ENCODE assay signal across 17 cellular contexts in genomic region chr15:65311760-65312159, GRCh38. TPM values are rescaled to one million over a fixed set of nuclear protein-coding genes. Genes with fewer than 3 reads are reported as not detected.
"Had no signal": no experiment of that assay in that cellular context is flagged by ENCODE, and none has a peak within 500 bp of the region (broad histone marks: within the 10 kb centered on the region; RNA-seq: fewer than 3 reads in every experiment).

No MANE protein-coding gene starts in this region.

- H3K27me3 ChIP-seq: brain microvascular endothelial cell, tibial nerve had no signal

- DNase-seq: activated CD4-positive, alpha-beta T cell treated with anti-CD3 and anti-CD28 coated beads, Interleukin-2, amount 10 ng/mL, durations not matched to agents 7 days and 5 days; activated T-cell treated with anti-CD3 and anti-CD28 coated beads for 4 hours; amniotic stem cell; brain microvascular endothelial cell; dermis blood vessel endothelial cell; hippocampal formation; stimulated activated CD4-positive, alpha-beta T cell treated with anti-CD3 and anti-CD28 coated beads, Interleukin-15, amount 100 ng/mL, for 24 hours; stimulated activated CD4-positive, alpha-beta T cell treated with anti-CD3 and anti-CD28 coated beads, Interleukin-4, amount 100 ng/mL, for 4 hours had no signal

- ATAC-seq: natural killer cell treated with Interleukin-12 subunit alpha and Interleukin-12 subunit beta and Interleukin-15 and Interleukin-18, amount 100 ng/mL, for 72 hours; WTC11 had no signal

- H3K4me3 ChIP-seq: tibial nerve had no signal

- H3K9me3 ChIP-seq: tibial nerve had no signal

- H3K27ac ChIP-seq: brain microvascular endothelial cell, tibial nerve had no signal

- H3K36me3 ChIP-seq: brain microvascular endothelial cell, tibial nerve had no signal

RNA-seq across cellular contexts. Expression of gene RNU5B-1, which starts 7.3 kb away (rescaled TPM):
- total RNA-seq: activated CD8-positive, alpha-beta memory T cell treated with anti-CD3 and anti-CD28 coated beads for 36 hours; activated T-helper 2 cell treated with anti-CD3 and anti-CD28 coated beads, Interferon-gamma antibody, Interleukin-2, Interleukin-4, amounts not matched to agents 10 μg/mL and 5 μg/mL and 100 μg/mL, durations not matched to agents 14 hours and 24 hours and 36 hours; dermis blood vessel endothelial cell; glomerular endothelial cell; natural killer cell treated with Interleukin-12 subunit alpha and Interleukin-12 subunit beta and Interleukin-15 and Interleukin-18, amount 100 ng/mL, for 72 hours; pulmonary artery endothelial cell; tibial nerve; WTC11 had no signal
- polyA plus RNA-seq: esophagus had no signal

RNA-seq across cellular contexts. Expression of gene RNU5A-1, which starts 15.9 kb away (rescaled TPM):
- total RNA-seq: activated CD4-positive, alpha-beta T cell treated with anti-CD3 and anti-CD28 coated beads, Interleukin-2, amount 10 ng/mL, durations not matched to agents 7 days and 5 days; activated CD8-positive, alpha-beta memory T cell treated with anti-CD3 and anti-CD28 coated beads for 36 hours; activated T-helper 2 cell treated with anti-CD3 and anti-CD28 coated beads, Interferon-gamma antibody, Interleukin-2, Interleukin-4, amounts not matched to agents 10 μg/mL and 5 μg/mL and 100 μg/mL, durations not matched to agents 14 hours and 24 hours and 36 hours; dermis blood vessel endothelial cell; glomerular endothelial cell; natural killer cell treated with Interleukin-12 subunit alpha and Interleukin-12 subunit beta and Interleukin-15 and Interleukin-18, amount 100 ng/mL, for 72 hours; osteocyte; pulmonary artery endothelial cell; tibial nerve; WTC11 had no signal
- polyA plus RNA-seq: esophagus had no signal
